Comparison of ENCODE assay signal across 20 cellular contexts in genomic region chr3:61572879-61573278, GRCh38. TPM values are rescaled to one million over a fixed set of nuclear protein-coding genes. Genes with fewer than 3 reads are reported as not detected.
DNase-seq lines count a peak whose midpoint lies in the region; ATAC-seq and TF ChIP-seq lines count a peak whose summit lies in the region.
"Had no signal": no experiment of that assay in that cellular context is flagged by ENCODE, and none has a peak within 500 bp of the region (broad histone marks: within the 10 kb centered on the region; RNA-seq: fewer than 3 reads in every experiment).

No MANE protein-coding gene starts in this region.

- H3K27me3 Mint-ChIP-seq in HFFc6 (ENCODE audit: insufficient read depth) (no peaks in the 10 kb centered on the region), WTC11 (ENCODE audit: low read depth) (no peaks in the 10 kb centered on the region)
- H3K27me3 Mint-ChIP-seq: CD8-positive, alpha-beta memory T cell had no signal

- no peaks in the 10 kb centered on the region; the same call in 1 of the 2 replicates for H3K9me3 Mint-ChIP-seq in HFFc6
- H3K9me3 Mint-ChIP-seq in WTC11, result peaks cover 14% of the 10 kb centered on the region

- H3K4me1 ChIP-seq in ACC112 (ENCODE audit: control insufficient read depth, insufficient read depth, low read length, unreplicated experiment), result peaks cover 63% of the 10 kb centered on the region
- H3K4me1 ChIP-seq: A549, HAP-1 had no signal

- POLR2A ChIA-PET in WTC11 (lab: Charles Lee), result no interaction called here
- POLR2A ChIA-PET in RWPE1 (lab: Yijun Ruan, JAX; ENCODE audit: low non-redundant PET), result no interaction called here

- ATAC-seq in WTC11 (no peak), GM19395 (IDR thresholded peaks at IDR 0.05; ENCODE audit: unreplicated experiment) (no peak), GM19452 (IDR thresholded peaks at IDR 0.05; ENCODE audit: unreplicated experiment) (no peak)
- ATAC-seq: A549 had no signal

- H3K4me1 Mint-ChIP-seq in HFFc6 (ENCODE audit: low read depth) (peaks cover 79% of the 10 kb centered on the region), WTC11 (peaks cover 88% of the 10 kb centered on the region)
- H3K4me1 Mint-ChIP-seq: B cell; CD14-positive monocyte; CD8-positive, alpha-beta memory T cell had no signal

- H3K36me3 Mint-ChIP-seq in HFFc6 (ENCODE audit: low read depth) (peaks cover 20% of the 10 kb centered on the region), WTC11 (peaks cover 24% of the 10 kb centered on the region)
- H3K36me3 Mint-ChIP-seq: CD14-positive monocyte; CD8-positive, alpha-beta memory T cell had no signal

- H3K79me2 ChIP-seq in ACC112 (ENCODE audit: control insufficient read depth, insufficient read depth, low read length, unreplicated experiment), result peaks cover 68% of the 10 kb centered on the region

- no peaks in the 10 kb centered on the region for H3K27me3 ChIP-seq in ACC112 (ENCODE audit: insufficient read depth, low read length)
- H3K27me3 ChIP-seq: BLaER1 had no signal

- no peak overlapping the region for H2AFZ ChIP-seq in ACC112 (ENCODE audit: low read length, unreplicated experiment)

- H3K4me3 Mint-ChIP-seq in HFFc6, result no peak overlapping the region
- H3K4me3 Mint-ChIP-seq in WTC11, result no peak overlapping the region
- H3K4me3 Mint-ChIP-seq: B cell; CD14-positive monocyte; CD4-positive, alpha-beta T cell had no signal

- DNase-seq in HFFc6, result no peak
- DNase-seq in WTC11 (ENCODE audit: low spot score), result no peak
- peak; percentile 60 for DNase-seq in kidney tubule cell (ENCODE audit: low spot score)
- no peak for DNase-seq in C1 segment of cervical spinal cord (lab: John Stamatoyannopoulos, UW)
- DNase-seq in RWPE1 (ENCODE audit: low spot score), result no peak
- DNase-seq: 8988T; CD4-positive, alpha-beta T cell; CD8-positive, alpha-beta memory T cell; DMS 273 treated with DMSO at 0.1 percent for 48 hours; DMS79; GDM1; GOT3 had no signal

- peak overlapping the region; percentile 98; the same call in 1 of the 2 replicates for H3K27ac Mint-ChIP-seq in HFFc6
- H3K27ac Mint-ChIP-seq in WTC11, result peak overlapping the region; percentile 38
- H3K27ac Mint-ChIP-seq: B cell; CD14-positive monocyte; CD4-positive, alpha-beta T cell; CD8-positive, alpha-beta memory T cell had no signal

- TF ChIP-seq CTCF in HFFc6 (IDR thresholded peaks at IDR 0.05), result no peak
- no peak for TF ChIP-seq CTCF in WTC11 (IDR thresholded peaks at IDR 0.05)
- no peak for TF ChIP-seq CTCF in RWPE1 (conservative IDR thresholded peaks at IDR 0.05; ENCODE audit: low read depth)

- no peaks in the 10 kb centered on the region for H3K36me3 ChIP-seq in ACC112 (ENCODE audit: insufficient read depth, low read length)
- H3K36me3 ChIP-seq: HAP-1 had no signal

- H3K27ac ChIP-seq in ACC112 (ENCODE audit: low read depth, low read length) (peak overlapping the region; percentile 99; the same call in 1 of the 2 replicates), RWPE1 (no peak overlapping the region)
- H3K27ac ChIP-seq: A549, BLaER1 had no signal

- no peak overlapping the region for H3K4me3 ChIP-seq in ACC112 (ENCODE audit: low read depth, low read length)
- H3K4me3 ChIP-seq: A549, BLaER1, HAP-1 had no signal

- CTCF ChIA-PET in WTC11 (lab: Charles Lee), result interaction anchor here (0.5 to 3.6 kb wide), 5 partner anchors 8 to 616 kb away, joined by 3 to 12 read pairs (median 3); no protein-coding TSS in a partner anchor
- CTCF ChIA-PET in RWPE1 (lab: Yijun Ruan, JAX), result no interaction called here

TF ChIP-seq in WTC11, 78 proteins besides CTCF, POLR2A, EP300 and RAD21 (continues in another document):
- TF ChIP-seq, protein P1, sequence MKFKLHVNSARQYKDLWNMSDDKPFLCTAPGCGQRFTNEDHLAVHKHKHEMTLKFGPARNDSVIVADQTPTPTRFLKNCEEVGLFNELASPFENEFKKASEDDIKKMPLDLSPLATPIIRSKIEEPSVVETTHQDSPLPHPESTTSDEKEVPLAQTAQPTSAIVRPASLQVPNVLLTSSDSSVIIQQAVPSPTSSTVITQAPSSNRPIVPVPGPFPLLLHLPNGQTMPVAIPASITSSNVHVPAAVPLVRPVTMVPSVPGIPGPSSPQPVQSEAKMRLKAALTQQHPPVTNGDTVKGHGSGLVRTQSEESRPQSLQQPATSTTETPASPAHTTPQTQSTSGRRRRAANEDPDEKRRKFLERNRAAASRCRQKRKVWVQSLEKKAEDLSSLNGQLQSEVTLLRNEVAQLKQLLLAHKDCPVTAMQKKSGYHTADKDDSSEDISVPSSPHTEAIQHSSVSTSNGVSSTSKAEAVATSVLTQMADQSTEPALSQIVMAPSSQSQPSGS (CRISPR knock-in tag; IDR thresholded peaks at IDR 0.05; ENCODE audit: borderline replicate concordance, low read depth), result no peak
- TF ChIP-seq, protein P2, sequence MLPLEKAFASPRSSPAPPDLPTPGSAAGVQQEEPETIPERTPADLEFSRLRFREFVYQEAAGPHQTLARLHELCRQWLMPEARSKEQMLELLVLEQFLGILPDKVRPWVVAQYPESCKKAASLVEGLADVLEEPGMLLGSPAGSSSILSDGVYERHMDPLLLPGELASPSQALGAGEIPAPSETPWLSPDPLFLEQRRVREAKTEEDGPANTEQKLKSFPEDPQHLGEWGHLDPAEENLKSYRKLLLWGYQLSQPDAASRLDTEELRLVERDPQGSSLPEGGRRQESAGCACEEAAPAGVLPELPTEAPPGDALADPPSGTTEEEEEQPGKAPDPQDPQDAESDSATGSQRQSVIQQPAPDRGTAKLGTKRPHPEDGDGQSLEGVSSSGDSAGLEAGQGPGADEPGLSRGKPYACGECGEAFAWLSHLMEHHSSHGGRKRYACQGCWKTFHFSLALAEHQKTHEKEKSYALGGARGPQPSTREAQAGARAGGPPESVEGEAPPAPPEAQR (CRISPR knock-in tag; IDR thresholded peaks at IDR 0.05), result no peak
- TF ChIP-seq NFATC4 (CRISPR knock-in tag; IDR thresholded peaks at IDR 0.05), result no peak
- no peak for TF ChIP-seq HMGA2 (CRISPR knock-in tag; IDR thresholded peaks at IDR 0.05)
- TF ChIP-seq EMX1 (CRISPR knock-in tag; IDR thresholded peaks at IDR 0.05), result no peak
- no peak for TF ChIP-seq MXD4 (CRISPR knock-in tag; IDR thresholded peaks at IDR 0.05; ENCODE audit: borderline replicate concordance)
- TF ChIP-seq CBFB (CRISPR knock-in tag; IDR thresholded peaks at IDR 0.05; ENCODE audit: low read depth), result no peak
- TF ChIP-seq ATF1 (CRISPR knock-in tag; IDR thresholded peaks at IDR 0.05), result no peak
- TF ChIP-seq ESRRA (CRISPR knock-in tag; IDR thresholded peaks at IDR 0.05; ENCODE audit: borderline replicate concordance), result no peak
- no peak for TF ChIP-seq STAT6 (CRISPR knock-in tag; conservative IDR thresholded peaks at IDR 0.05; ENCODE audit: low read depth)
- TF ChIP-seq, protein P3, sequence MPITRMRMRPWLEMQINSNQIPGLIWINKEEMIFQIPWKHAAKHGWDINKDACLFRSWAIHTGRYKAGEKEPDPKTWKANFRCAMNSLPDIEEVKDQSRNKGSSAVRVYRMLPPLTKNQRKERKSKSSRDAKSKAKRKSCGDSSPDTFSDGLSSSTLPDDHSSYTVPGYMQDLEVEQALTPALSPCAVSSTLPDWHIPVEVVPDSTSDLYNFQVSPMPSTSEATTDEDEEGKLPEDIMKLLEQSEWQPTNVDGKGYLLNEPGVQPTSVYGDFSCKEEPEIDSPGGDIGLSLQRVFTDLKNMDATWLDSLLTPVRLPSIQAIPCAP (CRISPR knock-in tag; IDR thresholded peaks at IDR 0.05), result no peak
- TF ChIP-seq, protein P4, sequence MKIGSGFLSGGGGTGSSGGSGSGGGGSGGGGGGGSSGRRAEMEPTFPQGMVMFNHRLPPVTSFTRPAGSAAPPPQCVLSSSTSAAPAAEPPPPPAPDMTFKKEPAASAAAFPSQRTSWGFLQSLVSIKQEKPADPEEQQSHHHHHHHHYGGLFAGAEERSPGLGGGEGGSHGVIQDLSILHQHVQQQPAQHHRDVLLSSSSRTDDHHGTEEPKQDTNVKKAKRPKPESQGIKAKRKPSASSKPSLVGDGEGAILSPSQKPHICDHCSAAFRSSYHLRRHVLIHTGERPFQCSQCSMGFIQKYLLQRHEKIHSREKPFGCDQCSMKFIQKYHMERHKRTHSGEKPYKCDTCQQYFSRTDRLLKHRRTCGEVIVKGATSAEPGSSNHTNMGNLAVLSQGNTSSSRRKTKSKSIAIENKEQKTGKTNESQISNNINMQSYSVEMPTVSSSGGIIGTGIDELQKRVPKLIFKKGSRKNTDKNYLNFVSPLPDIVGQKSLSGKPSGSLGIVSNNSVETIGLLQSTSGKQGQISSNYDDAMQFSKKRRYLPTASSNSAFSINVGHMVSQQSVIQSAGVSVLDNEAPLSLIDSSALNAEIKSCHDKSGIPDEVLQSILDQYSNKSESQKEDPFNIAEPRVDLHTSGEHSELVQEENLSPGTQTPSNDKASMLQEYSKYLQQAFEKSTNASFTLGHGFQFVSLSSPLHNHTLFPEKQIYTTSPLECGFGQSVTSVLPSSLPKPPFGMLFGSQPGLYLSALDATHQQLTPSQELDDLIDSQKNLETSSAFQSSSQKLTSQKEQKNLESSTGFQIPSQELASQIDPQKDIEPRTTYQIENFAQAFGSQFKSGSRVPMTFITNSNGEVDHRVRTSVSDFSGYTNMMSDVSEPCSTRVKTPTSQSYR (CRISPR knock-in tag; IDR thresholded peaks at IDR 0.05), result no peak

RNA-seq across cellular contexts. Expression of gene PTPRG, which starts 11.5 kb away (rescaled TPM):
- total RNA-seq in HFFc6 (2021; fragmentation: NEBNext Ultra II Directional; extraction: Animal tissue kit (Norgen Biotek cat#: 25700)), result 10 to 100 TPM; 29.4 to 34.7 (median 32.7) TPM
- total RNA-seq in WTC11 (2021), result 106 to 121 TPM (median 119 TPM) in 3 replicates
- total RNA-seq: CD8-positive, alpha-beta memory T cell had no signal
